1 cellular context compared by ENCODE assay signal in genomic region chr1:7991504-7992440, GRCh38.
A peak's percentile ranks its signal among the peaks of the same experiment; 100 is the strongest.
TF ChIP-seq lines count a peak whose summit lies in the region.

No MANE protein-coding gene starts in this region.

TF ChIP-seq in GM23338, 12 proteins besides CTCF, POLR2A, EP300 and RAD21 (continued from another document):
- TF ChIP-seq ZNF462 (CRISPR knock-in tag; IDR thresholded peaks at IDR 0.05) = no peak
- no peak for TF ChIP-seq STAT1 (IDR thresholded peaks at IDR 0.05; ENCODE audit: unreplicated experiment)
- peak; percentile 26; the same call in 1 of the 2 replicates for TF ChIP-seq POLR2AphosphoS5 (IDR thresholded peaks at IDR 0.05; ENCODE audit: low read depth)
- TF ChIP-seq JUNB (IDR thresholded peaks at IDR 0.05; ENCODE audit: unreplicated experiment) = no peak
- peak; percentile 59; the same call in 1 of the 2 replicates for TF ChIP-seq ZNF114 (CRISPR knock-in tag; IDR thresholded peaks at IDR 0.05)
- TF ChIP-seq ZNF331 (CRISPR knock-in tag; IDR thresholded peaks at IDR 0.05; ENCODE audit: low read depth) = no peak
- 0 out of 2 replicates have a peak, but pooled peaks have one; percentile 6 for TF ChIP-seq NANOG (IDR thresholded peaks at IDR 0.05; ENCODE audit: borderline replicate concordance)
- no peak for TF ChIP-seq EZH2 (IDR thresholded peaks at IDR 0.05; ENCODE audit: low read depth, unreplicated experiment)
- TF ChIP-seq, protein P1, sequence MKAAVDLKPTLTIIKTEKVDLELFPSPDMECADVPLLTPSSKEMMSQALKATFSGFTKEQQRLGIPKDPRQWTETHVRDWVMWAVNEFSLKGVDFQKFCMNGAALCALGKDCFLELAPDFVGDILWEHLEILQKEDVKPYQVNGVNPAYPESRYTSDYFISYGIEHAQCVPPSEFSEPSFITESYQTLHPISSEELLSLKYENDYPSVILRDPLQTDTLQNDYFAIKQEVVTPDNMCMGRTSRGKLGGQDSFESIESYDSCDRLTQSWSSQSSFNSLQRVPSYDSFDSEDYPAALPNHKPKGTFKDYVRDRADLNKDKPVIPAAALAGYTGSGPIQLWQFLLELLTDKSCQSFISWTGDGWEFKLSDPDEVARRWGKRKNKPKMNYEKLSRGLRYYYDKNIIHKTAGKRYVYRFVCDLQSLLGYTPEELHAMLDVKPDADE (IDR thresholded peaks at IDR 0.05) = no peak
